ENCODE assay signal across 11 cellular contexts in the genomic region with DNA sequence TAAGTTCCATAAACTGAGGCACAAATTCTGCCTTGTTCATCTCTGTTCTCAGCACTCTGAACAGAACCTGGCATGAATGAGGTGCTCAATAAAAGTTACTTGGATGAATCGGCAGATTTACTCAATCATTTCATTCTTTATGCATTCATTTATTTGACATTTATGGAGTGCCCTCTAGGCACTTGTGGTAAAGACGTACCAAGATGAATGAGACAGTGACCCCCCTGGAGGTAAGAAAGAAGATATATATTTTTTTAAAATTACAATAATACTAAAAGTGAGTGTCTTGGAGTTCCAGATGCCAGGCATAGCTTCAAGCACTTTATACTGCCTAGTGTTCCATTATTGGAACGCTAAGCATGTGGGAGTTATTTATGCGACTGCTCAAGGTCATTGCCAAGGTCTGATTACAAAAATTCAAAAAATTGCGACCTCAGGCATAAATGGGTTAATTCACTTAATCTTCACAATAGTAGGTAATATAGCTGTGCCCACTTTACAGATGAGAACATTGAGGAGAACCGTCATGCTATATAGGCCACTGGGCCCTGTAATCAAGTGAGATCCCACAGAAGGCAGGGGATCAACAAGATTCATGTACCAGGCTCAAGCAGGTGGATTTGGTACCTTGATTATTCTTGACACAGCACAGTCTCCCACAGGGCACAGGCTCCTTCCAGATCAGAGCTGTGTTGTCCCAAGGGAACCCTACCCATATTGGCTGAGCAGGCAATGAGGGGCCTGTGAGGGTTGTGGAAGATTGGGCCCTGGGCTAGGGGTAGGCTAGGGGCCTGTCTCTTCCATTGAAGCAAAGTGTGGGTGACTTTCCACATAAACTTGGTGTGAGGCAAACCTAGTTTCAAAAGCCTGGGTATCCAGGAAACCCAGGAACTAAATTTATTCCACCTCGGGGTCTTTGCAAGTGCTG. TPM values are rescaled to one million over a fixed set of nuclear protein-coding genes. Genes with fewer than 3 reads are reported as not detected.
DNase-seq lines count a peak whose midpoint lies in the region; ATAC-seq, FAIRE-seq and TF ChIP-seq lines count a peak whose summit lies in the region.
"Had no signal": no experiment of that assay in that cellular context is flagged by ENCODE, and none has a peak within 500 bp of the region (broad histone marks: within the 10 kb centered on the region; RNA-seq: fewer than 3 reads in every experiment).

No MANE protein-coding gene starts in this region.

- H3K4me1 ChIP-seq in heart right ventricle (peaks cover 20 to 90% (median 66%) of the 10 kb centered on the region in 9 donors), ascending aorta (peaks cover 19 to 37% of the 10 kb centered on the region in 2 donors), vagina (peaks cover 39% of the 10 kb centered on the region)

- ATAC-seq in heart right ventricle (no peak), HG03139 (IDR thresholded peaks at IDR 0.05; ENCODE audit: unreplicated experiment) (no peak), GM18907 (IDR thresholded peaks at IDR 0.05; ENCODE audit: unreplicated experiment) (no peak)

- peak overlapping the region; percentile 63 to 97 (median 92) for H3K27ac ChIP-seq in heart right ventricle
- H3K27ac ChIP-seq in ascending aorta: peak overlapping the region; percentile 93 to 94
- peak overlapping the region; percentile 91 for H3K27ac ChIP-seq in vagina
- H3K27ac ChIP-seq: brain microvascular endothelial cell had no signal

- DNase-seq in heart right ventricle (no peak), cardiac septum (ENCODE audit: low spot score) (no peak), ascending aorta (ENCODE audit: low spot score in 2 of 2) (no peak), mesothelial cell of epicardium (ENCODE audit: low spot score in 2 of 2, unreplicated experiment in 2 of 2) (no peak), vagina (ENCODE audit: extremely low spot score in 2 of 2) (no peak), D721Med (ENCODE audit: insufficient read length, low spot score) (no peak)

- no peak for TF ChIP-seq CTCF in heart right ventricle (IDR thresholded peaks at IDR 0.05)
- TF ChIP-seq CTCF in ascending aorta (IDR thresholded peaks at IDR 0.05): no peak
- no peak for TF ChIP-seq CTCF in mesothelial cell of epicardium (IDR thresholded peaks at IDR 0.05; ENCODE audit: unreplicated experiment)
- TF ChIP-seq CTCF in vagina (IDR thresholded peaks at IDR 0.05): no peak
- no peak for TF ChIP-seq CTCF in D721Med (IDR thresholded peaks at IDR 0.05; ENCODE audit: insufficient read depth, missing control alignments)

- WGBS in heart right ventricle, 2 donors: 77% methylated on average over 7 of the region's 7 CpGs

- H3K4me3 Mint-ChIP-seq in mesothelial cell of epicardium: peak overlapping the region; percentile 64

- H3K27ac Mint-ChIP-seq in mesothelial cell of epicardium: peak overlapping the region; percentile 85

- H3K9me3 Mint-ChIP-seq in mesothelial cell of epicardium: no peaks in the 10 kb centered on the region

- H3K4me3 ChIP-seq in heart right ventricle (peak overlapping the region in 5 of 10 donors; percentile 31 to 50 (median 40)), ascending aorta (peak overlapping the region in 1 of 2 donors; percentile 49), vagina (peak overlapping the region in 1 of 2 donors; percentile 33)

- no peaks in the 10 kb centered on the region for H3K27me3 Mint-ChIP-seq in mesothelial cell of epicardium (ENCODE audit: low read depth)

- FAIRE-seq in D721Med (lab: Jason Lieb, UNC): no peak

- TF ChIP-seq POLR2A in vagina (IDR thresholded peaks at IDR 0.05): no peak

- peaks cover 0 to 35% (median 0%) of the 10 kb centered on the region in 9 donors for H3K36me3 ChIP-seq in heart right ventricle
- no peaks in the 10 kb centered on the region for H3K36me3 ChIP-seq in ascending aorta
- H3K36me3 ChIP-seq in vagina: no peaks in the 10 kb centered on the region
- H3K36me3 ChIP-seq: brain microvascular endothelial cell had no signal

- intact Hi-C loops in heart right ventricle (cut with DNase I): loop anchor here in 9 of 10 donors (2.0 to 10.0 kb wide), 6 partner anchors 39 to 77 kb away; a partner anchor contains a TSS
- intact Hi-C loops in cardiac septum (cut with DNase I): no loop called here
- intact Hi-C loops in ascending aorta (cut with DNase I): loop anchor here (2.0 to 10.0 kb wide), 3 partner anchors 47 to 201 kb away; a partner anchor contains a TSS
- intact Hi-C loops in vagina (cut with DNase I): no loop called here

- H3K9me3 ChIP-seq in heart right ventricle (no peaks in the 10 kb centered on the region), ascending aorta (no peaks in the 10 kb centered on the region), vagina (no peaks in the 10 kb centered on the region)

- H3K4me1 Mint-ChIP-seq in mesothelial cell of epicardium: peaks cover 43% of the 10 kb centered on the region

- no peaks in the 10 kb centered on the region for H3K36me3 Mint-ChIP-seq in mesothelial cell of epicardium

- H3K27me3 ChIP-seq in heart right ventricle: no peaks in the 10 kb centered on the region
- no peaks in the 10 kb centered on the region for H3K27me3 ChIP-seq in ascending aorta
- no peaks in the 10 kb centered on the region for H3K27me3 ChIP-seq in vagina
- H3K27me3 ChIP-seq: brain microvascular endothelial cell had no signal

RNA-seq across cellular contexts. Expression of a gene that starts 10.7 kb away (rescaled TPM):
- total RNA-seq in heart right ventricle (1,000 to 10,000 TPM in 2 of 10 donors, 100 to 1,000 TPM in 8; 277 to 1,691 (median 608) TPM), cardiac septum (1,123 TPM), ascending aorta (not detected), mesothelial cell of epicardium (not detected in 3 replicates), vagina (not detected)
- 100 to 1,000 TPM; 404 to 586 TPM for polyA plus RNA-seq in heart right ventricle
- total RNA-seq: Daoy, subcutaneous adipose tissue had no signal

RNA-seq across cellular contexts. Expression of a gene that starts 28.3 kb away (rescaled TPM):
- total RNA-seq in heart right ventricle: 10 to 100 TPM in 9 of 10 donors, 1 to 10 TPM in 1; 7.4 to 46.3 (median 17.7) TPM
- 10 to 100 TPM; 14.1 to 28.1 TPM for polyA plus RNA-seq in heart right ventricle
- total RNA-seq in cardiac septum: 11.5 TPM
- 176 TPM for total RNA-seq in ascending aorta
- total RNA-seq in mesothelial cell of epicardium: 42.7 to 44.7 TPM (median 43.9 TPM) in 3 replicates
- 99.7 TPM for total RNA-seq in vagina

Comparison
In these comparisons a context has a peak if more than half of its experiments do, and no peak if none do; other contexts are left out.
1. intact Hi-C loops: an anchor here in heart right ventricle (2.0 to 10.0 kb wide) and ascending aorta (2.0 to 10.0 kb wide); none called in cardiac septum and vagina.
2. RNA of a gene that starts 10.7 kb away (total RNA-seq): 1,123 TPM in cardiac septum (single experiment) and 277 to 1,691 TPM in heart right ventricle; not detected in mesothelial cell of epicardium, not detected in ascending aorta (single experiment) and not detected in vagina (single experiment); every median in the first group is over 100 times any median in the second.
3. Peak in every context shown above with its lines, with median percentiles within 50 percentile points of each other: H3K27ac ChIP-seq.